Comparison of ENCODE assay signal across 8 cellular contexts in genomic region chr11:65506770-65507485, GRCh38. TPM values are rescaled to one million over a fixed set of nuclear protein-coding genes. Genes with fewer than 3 reads are reported as not detected.
DNase-seq lines count a peak whose midpoint lies in the region; ATAC-seq, FAIRE-seq and TF ChIP-seq lines count a peak whose summit lies in the region.
"Had no signal": no experiment of that assay in that cellular context is flagged by ENCODE, and none has a peak within 500 bp of the region (broad histone marks: within the 10 kb centered on the region; RNA-seq: fewer than 3 reads in every experiment).

No MANE protein-coding gene starts in this region.

- intact Hi-C loops in activated B cell treated with CpG ODN at 0.5 μM for 24 hours (cut with micrococcal nuclease), result loop anchor here (2.0 kb wide), 1 partner anchor 34 kb away; no protein-coding TSS in a partner anchor

- H3K27ac ChIP-seq in esophagus (ENCODE audit: low read depth in 2 of 2, low read length in 1 of 2), result peak overlapping the region; percentile 79 to 96
- peak overlapping the region; percentile 55 for H3K27ac ChIP-seq in neuronal stem cell (replicated peaks; ENCODE audit: low read length)

- FAIRE-seq in G401.6 (lab: Jason Lieb, UNC), result peak; percentile 97

- H3K27me3 Mint-ChIP-seq in activated B cell treated with CpG ODN at 0.5 μM for 24 hours, result no peaks in the 10 kb centered on the region
- H3K27me3 Mint-ChIP-seq: dendritic cell treated with granulocyte-macrophage colony-stimulating factor and Interleukin-4, amounts not matched to agents 40 ng/mL and 50 ng/mL, for 4 days had no signal

- H3K4me3 ChIP-seq in esophagus (ENCODE audit: low read depth in 1 of 2, low read length in 2 of 2) (peak overlapping the region in 1 of 2 donors; percentile 99), neuronal stem cell (ENCODE audit: low read length in 2 of 2) (peak overlapping the region; percentile 39 to 72)

- no peak overlapping the region for H2AK5ac ChIP-seq in neuronal stem cell (ENCODE audit: low read depth, low read length)

- peak; percentile 91 for DNase-seq in KG1 (lab: John Stamatoyannopoulos, UW)
- no peak for DNase-seq in activated B cell treated with CpG ODN at 0.5 μM for 24 hours
- peak; percentile 62 for DNase-seq in neuronal stem cell (ENCODE audit: low spot score)
- DNase-seq in GM20000 (ENCODE audit: low spot score), result no peak

- no peak overlapping the region for H4K8ac ChIP-seq in neuronal stem cell (ENCODE audit: low read depth, low read length)

- H3K27me3 ChIP-seq in esophagus (ENCODE audit: control insufficient read depth in 1 of 2, insufficient read depth in 2 of 2, low read length in 2 of 2) (no peaks in the 10 kb centered on the region), neuronal stem cell (ENCODE audit: control insufficient read depth in 3 of 3, insufficient read depth in 3 of 3, low read depth in 1 of 3, low read length in 3 of 3) (no peaks in the 10 kb centered on the region)

- H2BK5ac ChIP-seq in neuronal stem cell (ENCODE audit: low read length), result no peak overlapping the region

- H3K18ac ChIP-seq in neuronal stem cell (ENCODE audit: low read length), result no peak overlapping the region

- peak overlapping the region; percentile 69 for H3K4me2 ChIP-seq in neuronal stem cell (ENCODE audit: insufficient read depth, low read length, poor library complexity, severe bottlenecking)

- 14 to 17% methylated on average over 7 of the region's 7 CpGs for WGBS in esophagus, 2 donors
- no CpG with 5 or more reads among the region's 7 CpGs for WGBS in neuronal stem cell (ENCODE audit: extremely low coverage in 2 of 2, insufficient read length in 2 of 2, insufficient replicate concordance in 1 of 2), 2 donors

- CTCF ChIA-PET in activated B cell treated with CpG ODN at 0.5 μM for 24 hours (lab: Charles Lee), result interaction anchor here (1.0 to 16.7 kb wide), 6 partner anchors 20 to 231 kb away, joined by 3 to 289 read pairs (median 4); partner anchors contain the start of genes NEAT1 and SLC25A45

- H3K23ac ChIP-seq in neuronal stem cell (ENCODE audit: low read depth, low read length, poor library complexity), result peak overlapping the region; percentile 65

- H3K36me3 ChIP-seq in esophagus (ENCODE audit: control insufficient read depth in 2 of 2, insufficient read depth in 2 of 2, low read length in 1 of 2), result peaks cover 3 to 12% of the 10 kb centered on the region in 2 donors
- H3K36me3 ChIP-seq in neuronal stem cell (replicated peaks in 1 of 2; ENCODE audit: control insufficient read depth in 2 of 2, insufficient read depth in 2 of 2, low read length in 2 of 2), result peaks cover 33 to 57% of the 10 kb centered on the region in 2 donors

- TF ChIP-seq CTCF in activated B cell treated with CpG ODN at 0.5 μM for 24 hours (IDR thresholded peaks at IDR 0.05) (no peak), GM20000 (IDR thresholded peaks at IDR 0.05; ENCODE audit: extremely low read depth, missing control alignments) (no peak)

- H3K4ac ChIP-seq in neuronal stem cell (ENCODE audit: low read length), result no peak overlapping the region

- H2BK15ac ChIP-seq in neuronal stem cell (ENCODE audit: low read length), result no peak overlapping the region

- peak overlapping the region; percentile 84 for H3K27ac Mint-ChIP-seq in activated B cell treated with CpG ODN at 0.5 μM for 24 hours
- H3K27ac Mint-ChIP-seq: dendritic cell treated with granulocyte-macrophage colony-stimulating factor and Interleukin-4, amounts not matched to agents 40 ng/mL and 50 ng/mL, for 4 days had no signal

- H2BK120ac ChIP-seq in neuronal stem cell (ENCODE audit: low read depth, low read length), result no peak overlapping the region

- ATAC-seq in GM21717 (IDR thresholded peaks at IDR 0.05; ENCODE audit: unreplicated experiment) (peak; percentile 37), activated B cell treated with CpG ODN at 0.5 μM for 24 hours (ENCODE audit: low read depth) (peak; percentile 49)

- no peak overlapping the region for H3K14ac ChIP-seq in neuronal stem cell (ENCODE audit: low read length)

- H3K4me1 ChIP-seq in esophagus (ENCODE audit: control insufficient read depth in 2 of 2, insufficient read depth in 2 of 2, low read length in 1 of 2), result peaks cover 0 to 5% of the 10 kb centered on the region in 2 donors
- H3K4me1 ChIP-seq in neuronal stem cell (ENCODE audit: control insufficient read depth in 2 of 2, insufficient read depth in 1 of 2, low read depth in 1 of 2, low read length in 2 of 2), result peaks cover 2 to 10% of the 10 kb centered on the region in 2 donors

- H3K9ac ChIP-seq in neuronal stem cell (ENCODE audit: low read depth, low read length, poor library complexity), result no peak overlapping the region

- peaks cover 39% of the 10 kb centered on the region for H3K36me3 Mint-ChIP-seq in activated B cell treated with CpG ODN at 0.5 μM for 24 hours (ENCODE audit: low read depth)

- peaks cover 62% of the 10 kb centered on the region for H3K4me1 Mint-ChIP-seq in activated B cell treated with CpG ODN at 0.5 μM for 24 hours

- H3K9me3 Mint-ChIP-seq in activated B cell treated with CpG ODN at 0.5 μM for 24 hours, result no peaks in the 10 kb centered on the region
- H3K9me3 Mint-ChIP-seq: dendritic cell treated with granulocyte-macrophage colony-stimulating factor and Interleukin-4, amounts not matched to agents 40 ng/mL and 50 ng/mL, for 4 days had no signal

- H2AFZ ChIP-seq in neuronal stem cell (ENCODE audit: low read length), result no peak overlapping the region

- POLR2A ChIA-PET in activated B cell treated with CpG ODN at 0.5 μM for 24 hours (lab: Charles Lee), result interaction anchor here (0.6 to 26.3 kb wide), 34 partner anchors 11 to 728 kb away, joined by 3 to 3752 read pairs (median 6); partner anchors contain the start of genes CDC42EP2, DPF2, FAM89B and FRMD8

- no peaks in the 10 kb centered on the region for H3K79me1 ChIP-seq in neuronal stem cell (ENCODE audit: low read depth, low read length)

- no peak overlapping the region for H4K91ac ChIP-seq in neuronal stem cell (ENCODE audit: low read depth, low read length, poor library complexity)

- H3K4me3 Mint-ChIP-seq in activated B cell treated with CpG ODN at 0.5 μM for 24 hours, result no peak overlapping the region
- H3K4me3 Mint-ChIP-seq: dendritic cell treated with granulocyte-macrophage colony-stimulating factor and Interleukin-4, amounts not matched to agents 40 ng/mL and 50 ng/mL, for 4 days had no signal

- H2BK12ac ChIP-seq in neuronal stem cell (ENCODE audit: low read length), result no peak overlapping the region

- H3K9me3 ChIP-seq in esophagus (ENCODE audit: control insufficient read depth in 2 of 2, insufficient read depth in 1 of 2, low read depth in 1 of 2, low read length in 1 of 2) (no peaks in the 10 kb centered on the region), neuronal stem cell (replicated peaks in 1 of 2; ENCODE audit: control insufficient read depth in 2 of 2, insufficient read depth in 1 of 2, low read depth in 1 of 2, low read length in 2 of 2) (no peaks in the 10 kb centered on the region)

RNA-seq across cellular contexts. Expression of gene MALAT1, which starts 8.1 kb away (rescaled TPM):
- total RNA-seq in activated B cell treated with CpG ODN at 0.5 μM for 24 hours, result 12,540 and 18,961 TPM in 2 replicates
- polyA plus RNA-seq in esophagus, result 1,000 to 10,000 TPM in 1 of 2 donors, 10 to 100 TPM in 1; 94.9 to 1,950 TPM
- 502 TPM for polyA plus RNA-seq in neuronal stem cell (2013, experiment 1 of 2)
- 539 TPM for polyA plus RNA-seq in neuronal stem cell (2013, experiment 2 of 2)

RNA-seq across cellular contexts. Expression of gene SCYL1, which starts 18.0 kb away (rescaled TPM):
- total RNA-seq in activated B cell treated with CpG ODN at 0.5 μM for 24 hours, result 70.0 and 75.7 TPM in 2 replicates
- polyA plus RNA-seq in esophagus, result 10 to 100 TPM; 41.8 to 52.4 TPM
- polyA plus RNA-seq in neuronal stem cell (2013, experiment 1 of 2), result 43.8 TPM
- 47.1 TPM for polyA plus RNA-seq in neuronal stem cell (2013, experiment 2 of 2)

RNA-seq across cellular contexts. Expression of gene LTBP3, which starts 51.2 kb away (rescaled TPM):
- total RNA-seq in activated B cell treated with CpG ODN at 0.5 μM for 24 hours, result 25.0 and 25.3 TPM in 2 replicates
- polyA plus RNA-seq in esophagus, result 10 to 100 TPM; 32.8 to 36.4 TPM
- polyA plus RNA-seq in neuronal stem cell (2013, experiment 1 of 2), result 8.7 TPM
- polyA plus RNA-seq in neuronal stem cell (2013, experiment 2 of 2), result 8.6 TPM

Comparison
In these comparisons a context has a peak if more than half of its experiments do, and no peak if none do; other contexts are left out.
1. DNase-seq: peak in KG1 (single experiment) and neuronal stem cell (single experiment); none in activated B cell treated with CpG ODN at 0.5 μM for 24 hours (single experiment) and GM20000 (single experiment).